16 cellular contexts compared by ENCODE assay signal in genomic region chr14:61923348-61923747, GRCh38.
A peak's percentile ranks its signal among the peaks of the same experiment; 100 is the strongest.
DNase-seq lines count a peak whose midpoint lies in the region; ATAC-seq and TF ChIP-seq lines count a peak whose summit lies in the region.
"Had no signal": no experiment of that assay in that cellular context is flagged by ENCODE, and none has a peak within 500 bp of the region (broad histone marks: within the 10 kb centered on the region; RNA-seq: fewer than 3 reads in every experiment).

No MANE protein-coding gene starts in this region.

- intact Hi-C loops in Panc1 (cut with micrococcal nuclease; ENCODE audit: unreplicated experiment): loop anchor here (10.0 kb wide), 1 partner anchor 201 kb away; no protein-coding TSS in a partner anchor
- intact Hi-C loops in esophagus squamous epithelium (cut with DNase I): no loop called here

- TF ChIP-seq POLR2A in esophagus squamous epithelium (IDR thresholded peaks at IDR 0.05): no peak

- H3K9me3 ChIP-seq in AG04450 (ENCODE audit: control insufficient read depth, insufficient read depth, low read length): no peaks in the 10 kb centered on the region
- no peaks in the 10 kb centered on the region for H3K9me3 ChIP-seq in Panc1 (ENCODE audit: control insufficient read depth, insufficient read depth, low read depth, low read length)
- H3K9me3 ChIP-seq in esophagus squamous epithelium: no peaks in the 10 kb centered on the region
- H3K9me3 ChIP-seq: colonic mucosa, heart left ventricle, SJCRH30, tibial nerve had no signal

- H3K27ac ChIP-seq in AG04450 (ENCODE audit: low read depth, low read length) (no peak overlapping the region), Panc1 (ENCODE audit: low read length) (no peak overlapping the region), esophagus squamous epithelium (no peak overlapping the region)
- H3K27ac ChIP-seq: colonic mucosa, heart left ventricle, SJCRH30, tibial nerve had no signal

- peak; percentile 23 for DNase-seq in AG04450 (ENCODE audit: low read depth, low spot score)
- DNase-seq in EL: peak; percentile 43
- no peak for DNase-seq in Panc1 (ENCODE audit: low read depth, low spot score)
- DNase-seq in fibroblast of the aortic adventitia (ENCODE audit: low read depth): peak; percentile 7
- DNase-seq in NCI-H2196 treated with DMSO at 0.1 percent for 48 hours (lab: John Stamatoyannopoulos, UW; ENCODE audit: unreplicated experiment): no peak
- no peak for DNase-seq in naive thymus-derived CD8-positive, alpha-beta T cell
- DNase-seq in activated gamma-delta T cell treated with Interleukin-2 at 50 U/mL for 16 hours: no peak
- no peak for DNase-seq in esophagus squamous epithelium (lab: John Stamatoyannopoulos, UW)
- DNase-seq: activated CD4-positive, alpha-beta T cell treated with anti-CD3 and anti-CD28 coated beads for 48 hours; activated effector memory CD4-positive, alpha-beta T cell treated with Interleukin-2 at 50 U/mL for 16 hours; colonic mucosa; heart left ventricle; NCI-H2081 treated with DMSO at 0.1 percent for 48 hours; retina had no signal

- in situ Hi-C loops in Panc1 (cut with HindIII; ENCODE audit: low pct_unique_long_range_greater_than_20kb, low sequenced_read_pairs): no loop called here

- H3K4me1 Mint-ChIP-seq in naive thymus-derived CD8-positive, alpha-beta T cell: no peaks in the 10 kb centered on the region

- H3K27me3 Mint-ChIP-seq in naive thymus-derived CD8-positive, alpha-beta T cell: peaks cover 8 to 61% (median 28%) of the 10 kb centered on the region in 5 donors

- no peaks in the 10 kb centered on the region for H3K9me3 Mint-ChIP-seq in naive thymus-derived CD8-positive, alpha-beta T cell

- H3K36me3 Mint-ChIP-seq in naive thymus-derived CD8-positive, alpha-beta T cell: no peaks in the 10 kb centered on the region

- POLR2A ChIA-PET in AG04450 (lab: Yijun Ruan, JAX): interaction anchor here (0.9 kb wide), 1 partner anchor 203 kb away, joined by 3 read pairs; no protein-coding TSS in a partner anchor
- POLR2A ChIA-PET in Panc1 (lab: Charles Lee): no interaction called here
- POLR2A ChIA-PET in naive thymus-derived CD8-positive, alpha-beta T cell (lab: Charles Lee): no interaction called here

- no peaks in the 10 kb centered on the region for H3K27me3 ChIP-seq in AG04450 (ENCODE audit: control insufficient read depth, insufficient read depth, low read length)
- no peaks in the 10 kb centered on the region for H3K27me3 ChIP-seq in Panc1 (ENCODE audit: control insufficient read depth, insufficient read depth, low read length)
- no peaks in the 10 kb centered on the region for H3K27me3 ChIP-seq in esophagus squamous epithelium
- H3K27me3 ChIP-seq: colonic mucosa, SJCRH30, tibial nerve had no signal

- H3K36me3 ChIP-seq in Panc1 (ENCODE audit: control insufficient read depth, insufficient read depth, low read length) (no peaks in the 10 kb centered on the region), esophagus squamous epithelium (no peaks in the 10 kb centered on the region)
- H3K36me3 ChIP-seq: colonic mucosa, heart left ventricle, SJCRH30, tibial nerve had no signal

- H3K4me3 Mint-ChIP-seq in naive thymus-derived CD8-positive, alpha-beta T cell: no peak overlapping the region

- CTCF ChIA-PET in AG04450 (lab: Charles Lee): interaction anchor here (0.6 to 3.4 kb wide), 6 partner anchors 144 to 208 kb away, joined by 3 to 74 read pairs (median 3); no protein-coding TSS in a partner anchor
- CTCF ChIA-PET in Panc1 (lab: Charles Lee): no interaction called here

- no peak for ATAC-seq in Panc1
- no peak for ATAC-seq in naive thymus-derived CD8-positive, alpha-beta T cell
- ATAC-seq: heart left ventricle had no signal

- 37 to 54% methylated on average over 4 of the region's 4 CpGs for WGBS in esophagus squamous epithelium, 2 donors

- H3K27ac Mint-ChIP-seq in naive thymus-derived CD8-positive, alpha-beta T cell: no peak overlapping the region

- BruUV-seq in Panc1 (replicated peaks; lab: Mats Ljungman, UMichigan): no TSS peak

- TF ChIP-seq CTCF in AG04450 (IDR thresholded peaks at IDR 0.05; ENCODE audit: low read depth, low read length) (peak; percentile 83), Panc1 (IDR thresholded peaks at IDR 0.05) (peak; percentile 27; the same call in 1 of the 2 replicates), fibroblast of the aortic adventitia (IDR thresholded peaks at IDR 0.05; ENCODE audit: insufficient read depth, low read length) (peak; percentile 8), esophagus squamous epithelium (IDR thresholded peaks at IDR 0.05) (no peak)

- H3K4me3 ChIP-seq in AG04450 (ENCODE audit: low read depth, low read length) (no peak overlapping the region), Panc1 (ENCODE audit: low read depth in 2 of 2, low read length in 2 of 2) (no peak overlapping the region), fibroblast of the aortic adventitia (ENCODE audit: low read depth, low read length) (no peak overlapping the region), esophagus squamous epithelium (no peak overlapping the region)
- H3K4me3 ChIP-seq: colonic mucosa, heart left ventricle, SJCRH30, tibial nerve had no signal

- no peaks in the 10 kb centered on the region for H3K4me1 ChIP-seq in Panc1 (ENCODE audit: control insufficient read depth, insufficient read depth, low read length)
- H3K4me1 ChIP-seq in esophagus squamous epithelium: peaks cover 0 to 12% (median 0%) of the 10 kb centered on the region in 3 donors
- H3K4me1 ChIP-seq: colonic mucosa, heart left ventricle, tibial nerve had no signal

Comparison
In these comparisons a context has a peak if more than half of its experiments do, and no peak if none do; other contexts are left out.
1. DNase-seq: peak in AG04450 (single experiment), EL (single experiment) and fibroblast of the aortic adventitia (single experiment); none in Panc1 (single experiment), NCI-H2196 treated with DMSO at 0.1 percent for 48 hours (single experiment), naive thymus-derived CD8-positive, alpha-beta T cell (0 of 10), activated gamma-delta T cell treated with Interleukin-2 at 50 U/mL for 16 hours (single experiment) and esophagus squamous epithelium (single experiment).
2. CTCF ChIP-seq: peak in AG04450 (single experiment), Panc1 (single experiment) and fibroblast of the aortic adventitia (single experiment); none in esophagus squamous epithelium (0 of 6).